Comparison of ENCODE assay signal across 8 cellular contexts in the genomic region with DNA sequence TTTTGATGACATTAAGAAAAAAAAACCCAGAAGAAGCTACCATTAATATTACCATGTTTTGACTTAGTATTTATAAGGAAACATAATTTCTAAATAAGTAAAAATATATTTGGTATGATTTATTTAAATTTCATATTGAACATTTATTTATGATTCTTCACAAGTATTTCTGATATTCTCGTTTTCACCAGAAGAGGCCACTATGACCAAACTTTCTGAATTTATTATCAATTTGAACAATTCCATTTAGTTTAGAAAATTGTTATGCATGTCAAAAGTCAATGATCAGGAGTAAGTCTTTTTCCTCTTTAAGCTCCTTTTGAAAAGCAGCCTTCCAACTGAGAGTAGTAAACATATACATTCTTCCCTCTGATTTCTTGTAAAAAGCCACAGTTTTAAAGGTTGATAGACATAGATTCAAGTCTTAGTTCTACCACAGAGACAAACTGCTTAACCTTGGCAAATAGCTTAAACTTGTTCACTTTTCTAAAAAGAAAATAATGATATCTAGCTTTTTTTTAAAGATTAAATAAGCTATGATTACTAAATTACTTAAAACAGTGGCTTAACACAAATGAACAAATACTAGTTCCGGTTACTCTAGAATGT.
DNase-seq lines count a peak whose midpoint lies in the region; ATAC-seq, FAIRE-seq and TF ChIP-seq lines count a peak whose summit lies in the region.

No MANE protein-coding gene starts in this region.

- intact Hi-C loops in right lobe of liver (cut with DNase I), result no loop called here

- peak; percentile 68 for FAIRE-seq in astrocyte (lab: Jason Lieb, UNC)

- peak; percentile 51 for TF ChIP-seq CTCF in DND-41 (IDR thresholded peaks at IDR 0.05; ENCODE audit: borderline replicate concordance, extremely low read depth, low read length, poor library complexity, severe bottlenecking)
- peak; percentile 20 for TF ChIP-seq CTCF in astrocyte (IDR thresholded peaks at IDR 0.05; ENCODE audit: insufficient read depth, low read depth, low read length)
- peak; percentile 40 to 51 (median 47) for TF ChIP-seq CTCF in right lobe of liver (IDR thresholded peaks at IDR 0.05)

- H3K4me3 ChIP-seq in DND-41 (ENCODE audit: low read depth in 1 of 2, low read length in 2 of 2) (no peak overlapping the region), Karpas-422 (ENCODE audit: low read length) (no peak overlapping the region), astrocyte (ENCODE audit: insufficient read depth, low read depth, low read length) (no peak overlapping the region), right lobe of liver (no peak overlapping the region)

- H3K9ac ChIP-seq in DND-41 (ENCODE audit: low read depth, low read length), result no peak overlapping the region
- no peak overlapping the region for H3K9ac ChIP-seq in Karpas-422 (ENCODE audit: low read length)
- H3K9ac ChIP-seq in astrocyte (ENCODE audit: low read length), result no peak overlapping the region

- no peak overlapping the region for H3K4me3 Mint-ChIP-seq in astrocyte (ENCODE audit: unreplicated experiment)
- no peak overlapping the region for H3K4me3 Mint-ChIP-seq in stimulated activated effector memory CD8-positive, alpha-beta T cell treated with anti-CD3 and anti-CD28 coated beads, Interleukin-12 subunit alpha, Interleukin-12 subunit beta, amount 100 ng/mL, for 72 hours

- no peaks in the 10 kb centered on the region for H4K20me1 ChIP-seq in DND-41 (ENCODE audit: insufficient read depth, low read length)
- no peaks in the 10 kb centered on the region for H4K20me1 ChIP-seq in Karpas-422 (ENCODE audit: insufficient read depth, low read depth, low read length)
- H4K20me1 ChIP-seq in astrocyte (ENCODE audit: insufficient read depth, low read length), result no peaks in the 10 kb centered on the region

- H3K36me3 ChIP-seq in DND-41 (ENCODE audit: insufficient read depth, low read length) (no peaks in the 10 kb centered on the region), Karpas-422 (ENCODE audit: insufficient read depth, low read length) (no peaks in the 10 kb centered on the region), astrocyte (ENCODE audit: insufficient read depth, low read length) (no peaks in the 10 kb centered on the region), right lobe of liver (no peaks in the 10 kb centered on the region)

- DNase-seq in DND-41, result no peak
- DNase-seq in Karpas-422, result peak; percentile 65
- no peak for DNase-seq in astrocyte (ENCODE audit: low read depth)
- DNase-seq in right lobe of liver, result no peak
- DNase-seq in activated effector memory CD4-positive, alpha-beta T cell treated with anti-CD3 and anti-CD28 coated beads, Interleukin-2, amount 50 U/mL, for 16 hours, result no peak
- no peak for DNase-seq in stimulated activated effector memory CD8-positive, alpha-beta T cell treated with anti-CD3 and anti-CD28 coated beads, Interleukin-12 subunit alpha, Interleukin-12 subunit beta, amount 100 ng/mL, for 72 hours (ENCODE audit: low spot score in 2 of 2)
- DNase-seq in activated CD4-positive, CD25-positive, alpha-beta regulatory T cell treated with anti-CD3 and anti-CD28 coated beads, Interleukin-2, amount 50 U/mL, for 72 hours, result no peak

- H3K9me3 ChIP-seq in DND-41 (ENCODE audit: insufficient read depth, low read length, severe bottlenecking), result no peaks in the 10 kb centered on the region
- H3K9me3 ChIP-seq in Karpas-422 (ENCODE audit: low read length), result no peaks in the 10 kb centered on the region
- no peaks in the 10 kb centered on the region for H3K9me3 ChIP-seq in astrocyte (ENCODE audit: insufficient read depth, low read depth, low read length)
- H3K9me3 ChIP-seq in right lobe of liver, result no peaks in the 10 kb centered on the region

- TF ChIP-seq POLR2A in right lobe of liver (IDR thresholded peaks at IDR 0.05), result no peak

- H2AFZ ChIP-seq in DND-41 (ENCODE audit: low read depth, low read length) (no peak overlapping the region), Karpas-422 (ENCODE audit: low read length) (no peak overlapping the region), astrocyte (ENCODE audit: low read depth, low read length) (no peak overlapping the region)

- H3K27me3 Mint-ChIP-seq in astrocyte (ENCODE audit: low read depth, unreplicated experiment), result peaks cover 7% of the 10 kb centered on the region

- H3K4me1 ChIP-seq in DND-41 (ENCODE audit: insufficient read depth, low read length) (no peaks in the 10 kb centered on the region), Karpas-422 (ENCODE audit: low read length) (no peaks in the 10 kb centered on the region), astrocyte (ENCODE audit: insufficient read depth, low read length) (no peaks in the 10 kb centered on the region), right lobe of liver (no peaks in the 10 kb centered on the region)

- no peaks in the 10 kb centered on the region for H3K9me2 ChIP-seq in Karpas-422 (replicated peaks; ENCODE audit: insufficient read depth, low read length)

- H3K27ac Mint-ChIP-seq in astrocyte (ENCODE audit: unreplicated experiment), result no peak overlapping the region
- H3K27ac Mint-ChIP-seq in stimulated activated effector memory CD8-positive, alpha-beta T cell treated with anti-CD3 and anti-CD28 coated beads, Interleukin-12 subunit alpha, Interleukin-12 subunit beta, amount 100 ng/mL, for 72 hours, result no peak overlapping the region

- H3K79me2 ChIP-seq in DND-41 (ENCODE audit: insufficient read depth, low read length) (no peaks in the 10 kb centered on the region), Karpas-422 (ENCODE audit: low read length) (no peaks in the 10 kb centered on the region), astrocyte (ENCODE audit: insufficient read depth, low read length) (no peaks in the 10 kb centered on the region)

- 46% methylated on average over 2 of the region's 2 CpGs for WGBS in right lobe of liver (ENCODE audit: insufficient coverage, low coverage, low lambda C conversion rate, missing lambda C conversion rate)

- no peak overlapping the region for H3K4me2 ChIP-seq in DND-41 (ENCODE audit: insufficient read depth, low read length)
- H3K4me2 ChIP-seq in Karpas-422 (ENCODE audit: low read depth, low read length, poor library complexity, severe bottlenecking), result no peak overlapping the region
- no peak overlapping the region for H3K4me2 ChIP-seq in astrocyte (ENCODE audit: low read length)

- H3K36me3 Mint-ChIP-seq in astrocyte (ENCODE audit: low read depth, unreplicated experiment), result no peaks in the 10 kb centered on the region
- H3K36me3 Mint-ChIP-seq in stimulated activated effector memory CD8-positive, alpha-beta T cell treated with anti-CD3 and anti-CD28 coated beads, Interleukin-12 subunit alpha, Interleukin-12 subunit beta, amount 100 ng/mL, for 72 hours, result no peaks in the 10 kb centered on the region

- H3K4me1 Mint-ChIP-seq in astrocyte (ENCODE audit: low read depth, unreplicated experiment), result peaks cover 1% of the 10 kb centered on the region
- no peaks in the 10 kb centered on the region for H3K4me1 Mint-ChIP-seq in stimulated activated effector memory CD8-positive, alpha-beta T cell treated with anti-CD3 and anti-CD28 coated beads, Interleukin-12 subunit alpha, Interleukin-12 subunit beta, amount 100 ng/mL, for 72 hours

- no peak for ATAC-seq in DND-41 (ENCODE audit: insufficient read depth, low read depth)
- no peak for ATAC-seq in right lobe of liver
- no peak for ATAC-seq in GM18909 (IDR thresholded peaks at IDR 0.05; ENCODE audit: poor library complexity, unreplicated experiment)
- no peak for ATAC-seq in stimulated activated effector memory CD8-positive, alpha-beta T cell treated with anti-CD3 and anti-CD28 coated beads, Interleukin-12 subunit alpha, Interleukin-12 subunit beta, amount 100 ng/mL, for 72 hours

- H3K9me3 Mint-ChIP-seq in astrocyte (ENCODE audit: unreplicated experiment), result no peaks in the 10 kb centered on the region
- H3K9me3 Mint-ChIP-seq in stimulated activated effector memory CD8-positive, alpha-beta T cell treated with anti-CD3 and anti-CD28 coated beads, Interleukin-12 subunit alpha, Interleukin-12 subunit beta, amount 100 ng/mL, for 72 hours, result no peaks in the 10 kb centered on the region

- no peaks in the 10 kb centered on the region for H3K27me3 ChIP-seq in DND-41 (ENCODE audit: insufficient read depth, low read length, poor library complexity)
- H3K27me3 ChIP-seq in Karpas-422 (ENCODE audit: low read length), result no peaks in the 10 kb centered on the region
- no peaks in the 10 kb centered on the region for H3K27me3 ChIP-seq in astrocyte (ENCODE audit: insufficient read depth, low read length)
- no peaks in the 10 kb centered on the region for H3K27me3 ChIP-seq in right lobe of liver

- H3K27ac ChIP-seq in DND-41 (ENCODE audit: low read length) (no peak overlapping the region), Karpas-422 (ENCODE audit: low read length) (no peak overlapping the region), astrocyte (ENCODE audit: low read depth, low read length) (no peak overlapping the region), right lobe of liver (no peak overlapping the region)
